Comparison of ENCODE assay signal across 9 cellular contexts in genomic region chr3:191290311-191291025, GRCh38. TPM values are rescaled to one million over a fixed set of nuclear protein-coding genes. Genes with fewer than 3 reads are reported as not detected.
A peak's percentile ranks its signal among the peaks of the same experiment; 100 is the strongest.
DNase-seq lines count a peak whose midpoint lies in the region; ATAC-seq and TF ChIP-seq lines count a peak whose summit lies in the region.
"Had no signal": no experiment of that assay in that cellular context is flagged by ENCODE, and none has a peak within 500 bp of the region (broad histone marks: within the 10 kb centered on the region; RNA-seq: fewer than 3 reads in every experiment).

No MANE protein-coding gene starts in this region.

- H3K9me3 Mint-ChIP-seq in natural killer cell treated with Interleukin-12 subunit alpha and Interleukin-12 subunit beta and Interleukin-15 and Interleukin-18, amount 100 ng/mL, for 72 hours: no peaks in the 10 kb centered on the region

- H3K4me3 ChIP-seq in body of pancreas: no peak overlapping the region

- peak overlapping the region; percentile 34 for H3K4me3 Mint-ChIP-seq in natural killer cell treated with Interleukin-12 subunit alpha and Interleukin-12 subunit beta and Interleukin-15 and Interleukin-18, amount 100 ng/mL, for 72 hours
- H3K4me3 Mint-ChIP-seq: activated naive CD8-positive, alpha-beta T cell had no signal

- peaks cover 0 to 3% (median 0%) of the 10 kb centered on the region in 3 donors for H3K9me3 ChIP-seq in body of pancreas

- H3K36me3 Mint-ChIP-seq in natural killer cell treated with Interleukin-12 subunit alpha and Interleukin-12 subunit beta and Interleukin-15 and Interleukin-18, amount 100 ng/mL, for 72 hours: no peaks in the 10 kb centered on the region
- H3K36me3 Mint-ChIP-seq: activated naive CD8-positive, alpha-beta T cell had no signal

- H3K27ac Mint-ChIP-seq in natural killer cell treated with Interleukin-12 subunit alpha and Interleukin-12 subunit beta and Interleukin-15 and Interleukin-18, amount 100 ng/mL, for 72 hours: peak overlapping the region in 1 of 2 donors; percentile 19
- H3K27ac Mint-ChIP-seq: activated naive CD8-positive, alpha-beta T cell had no signal

- TF ChIP-seq POLR2A in body of pancreas (IDR thresholded peaks at IDR 0.05): no peak

- 56 to 69% methylated on average over 4 of the region's 4 CpGs for WGBS in body of pancreas, 2 donors

- ATAC-seq in GM18870 (IDR thresholded peaks at IDR 0.05; ENCODE audit: unreplicated experiment) (peak; percentile 92), HG02610 (IDR thresholded peaks at IDR 0.05; ENCODE audit: unreplicated experiment) (peak; percentile 86), body of pancreas (no peak)
- peak in 1 of 2 donors; percentile 38 for ATAC-seq in natural killer cell treated with Interleukin-12 subunit alpha and Interleukin-12 subunit beta and Interleukin-15 and Interleukin-18, amount 100 ng/mL, for 72 hours

- TF ChIP-seq CTCF in body of pancreas (IDR thresholded peaks at IDR 0.05): no peak

- H3K27ac ChIP-seq in body of pancreas: no peak overlapping the region

- DNase-seq in NOMO-1 (lab: John Stamatoyannopoulos, UW; ENCODE audit: unreplicated experiment in 2 of 2) (peak; percentile 42 to 81), NCI-H187 treated with DMSO at 0.1 percent for 48 hours (lab: John Stamatoyannopoulos, UW) (no peak), body of pancreas (no peak), amniotic stem cell (lab: John Stamatoyannopoulos, UW) (no peak)
- DNase-seq in natural killer cell treated with Interleukin-12 subunit alpha and Interleukin-12 subunit beta and Interleukin-15 and Interleukin-18, amount 100 ng/mL, for 72 hours (ENCODE audit: low spot score): no peak
- DNase-seq in stimulated activated CD4-positive, alpha-beta T cell treated with anti-CD3 and anti-CD28 coated beads, Interleukin-4, amount 100 ng/mL, for 1 hour: no peak

- no peaks in the 10 kb centered on the region for H3K36me3 ChIP-seq in body of pancreas (replicated peaks in 1 of 2; ENCODE audit: insufficient read depth in 1 of 2, low read depth in 2 of 2)

- no peaks in the 10 kb centered on the region for H3K4me1 ChIP-seq in body of pancreas

- H3K4me1 Mint-ChIP-seq in natural killer cell treated with Interleukin-12 subunit alpha and Interleukin-12 subunit beta and Interleukin-15 and Interleukin-18, amount 100 ng/mL, for 72 hours (ENCODE audit: low read depth in 2 of 2): peaks cover 0 to 6% of the 10 kb centered on the region in 2 donors

- H3K27me3 ChIP-seq in body of pancreas: no peaks in the 10 kb centered on the region

- intact Hi-C loops in body of pancreas (cut with DNase I): no loop called here

- H3K27me3 Mint-ChIP-seq in natural killer cell treated with Interleukin-12 subunit alpha and Interleukin-12 subunit beta and Interleukin-15 and Interleukin-18, amount 100 ng/mL, for 72 hours: peaks cover 0 to 7% of the 10 kb centered on the region in 2 donors
- H3K27me3 Mint-ChIP-seq: activated naive CD8-positive, alpha-beta T cell had no signal

RNA-seq across cellular contexts. Expression of gene CCDC50, which starts 38.7 kb away (rescaled TPM):
- total RNA-seq in natural killer cell treated with Interleukin-12 subunit alpha and Interleukin-12 subunit beta and Interleukin-15 and Interleukin-18, amount 100 ng/mL, for 72 hours: 10 to 100 TPM; 24.4 to 27.7 TPM
- 10 to 100 TPM; 51.1 to 89.3 TPM for total RNA-seq in body of pancreas

RNA-seq across cellular contexts. Expression of gene UTS2B, which starts 39.9 kb away (rescaled TPM):
- not detected for total RNA-seq in natural killer cell treated with Interleukin-12 subunit alpha and Interleukin-12 subunit beta and Interleukin-15 and Interleukin-18, amount 100 ng/mL, for 72 hours
- total RNA-seq in body of pancreas: not detected

Comparison
In these comparisons a context has a peak if more than half of its experiments do, and no peak if none do; other contexts are left out.
1. DNase-seq: peak in NOMO-1 (2 of 2); none in natural killer cell treated with Interleukin-12 subunit alpha and Interleukin-12 subunit beta and Interleukin-15 and Interleukin-18, amount 100 ng/mL, for 72 hours (single experiment), NCI-H187 treated with DMSO at 0.1 percent for 48 hours (single experiment), body of pancreas (0 of 4), stimulated activated CD4-positive, alpha-beta T cell treated with anti-CD3 and anti-CD28 coated beads, Interleukin-4, amount 100 ng/mL, for 1 hour (single experiment) and amniotic stem cell (single experiment).